Comparison of ENCODE assay signal across 1 cellular context in genomic region chr3:153621988-153622387, GRCh38.
TF ChIP-seq lines count a peak whose summit lies in the region.

No MANE protein-coding gene starts in this region.

TF ChIP-seq in HepG2, 621 proteins besides CTCF, POLR2A, EP300 and RAD21 (continued from another document):
- TF ChIP-seq, protein P1, sequence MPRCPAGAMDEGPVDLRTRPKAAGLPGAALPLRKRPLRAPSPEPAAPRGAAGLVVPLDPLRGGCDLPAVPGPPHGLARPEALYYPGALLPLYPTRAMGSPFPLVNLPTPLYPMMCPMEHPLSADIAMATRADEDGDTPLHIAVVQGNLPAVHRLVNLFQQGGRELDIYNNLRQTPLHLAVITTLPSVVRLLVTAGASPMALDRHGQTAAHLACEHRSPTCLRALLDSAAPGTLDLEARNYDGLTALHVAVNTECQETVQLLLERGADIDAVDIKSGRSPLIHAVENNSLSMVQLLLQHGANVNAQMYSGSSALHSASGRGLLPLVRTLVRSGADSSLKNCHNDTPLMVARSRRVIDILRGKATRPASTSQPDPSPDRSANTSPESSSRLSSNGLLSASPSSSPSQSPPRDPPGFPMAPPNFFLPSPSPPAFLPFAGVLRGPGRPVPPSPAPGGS (CRISPR knock-in tag; IDR thresholded peaks at IDR 0.05), result no peak
- no peak for TF ChIP-seq ZNF639 (CRISPR knock-in tag; conservative IDR thresholded peaks at IDR 0.05)
- no peak for TF ChIP-seq ZNF383 (CRISPR knock-in tag; IDR thresholded peaks at IDR 0.05; ENCODE audit: borderline replicate concordance)
- no peak for TF ChIP-seq ZNF101 (CRISPR knock-in tag; IDR thresholded peaks at IDR 0.05; ENCODE audit: borderline replicate concordance, low read depth)
